In the genomic region with DNA sequence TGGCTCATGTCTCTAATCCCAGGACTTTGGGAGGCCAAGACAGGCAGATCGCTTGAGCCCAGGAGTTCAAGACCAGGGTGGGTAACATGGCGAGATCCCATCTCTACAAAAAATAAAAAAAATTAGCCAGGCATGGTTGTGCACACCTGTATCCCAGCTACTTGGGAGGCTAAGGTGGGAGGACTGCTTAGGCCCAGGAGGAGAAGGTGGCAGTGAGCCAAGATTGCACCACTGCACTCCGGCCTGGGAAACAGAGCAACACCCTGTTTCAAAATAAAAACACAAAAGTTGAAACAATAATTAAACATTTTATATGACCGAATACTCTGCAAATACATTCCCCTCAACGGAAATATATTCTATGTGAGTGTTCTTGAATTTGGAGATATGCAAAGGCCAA, we compare ENCODE assay signal across 29 cellular contexts.
"Had no signal": no experiment of that assay in that cellular context is flagged by ENCODE, and none has a peak within 500 bp of the region (broad histone marks: within the 10 kb centered on the region; RNA-seq: fewer than 3 reads in every experiment).

No MANE protein-coding gene starts in this region.

- FAIRE-seq: islet of Langerhans, kidney, pancreas, small intestine, urothelium cell line had no signal

- H3K9me3 ChIP-seq: left ventricle myocardium inferior, pancreas, prostate gland, sigmoid colon, spleen, testis, thyroid gland, transverse colon, upper lobe of right lung had no signal

- H3K9me3 Mint-ChIP-seq: immature natural killer cell; naive thymus-derived CD8-positive, alpha-beta T cell; nephron; stimulated activated effector memory CD8-positive, alpha-beta T cell treated with anti-CD3 and anti-CD28 coated beads, Interleukin-12 subunit alpha, Interleukin-12 subunit beta, amount 100 ng/mL, for 72 hours; stimulated activated naive CD8-positive, alpha-beta T cell treated with anti-CD3 and anti-CD28 coated beads, Interleukin-15, amount 100 ng/mL, for 72 hours had no signal

- H3K4me3 ChIP-seq: left ventricle myocardium inferior, lung, pancreas, prostate gland, sigmoid colon, spleen, testis, thyroid gland, transverse colon, upper lobe of right lung had no signal

- DNase-seq: hypothalamus; immature natural killer cell; kidney; left ventricle myocardium inferior; midbrain; naive thymus-derived CD8-positive, alpha-beta T cell; nucleus accumbens; pancreas; retina; right cardiac atrium; sigmoid colon; small intestine; spleen; stimulated activated CD4-positive, alpha-beta T cell treated with anti-CD3 and anti-CD28 coated beads, Interleukin-4, amount 100 ng/mL, for 24 hours; stimulated activated naive CD4-positive, alpha-beta T cell; stimulated activated naive CD8-positive, alpha-beta T cell treated with anti-CD3 and anti-CD28 coated beads, Interleukin-15, amount 100 ng/mL, for 72 hours; substantia nigra; testis; thyroid gland; transverse colon; upper lobe of right lung had no signal

- H3K27ac ChIP-seq: left ventricle myocardium inferior, pancreas, prostate gland, sigmoid colon, spleen, testis, thyroid gland, transverse colon, upper lobe of right lung had no signal

- ATAC-seq: left colon; naive thymus-derived CD8-positive, alpha-beta T cell; pancreas; right cardiac atrium; stimulated activated effector memory CD8-positive, alpha-beta T cell treated with anti-CD3 and anti-CD28 coated beads, Interleukin-12 subunit alpha, Interleukin-12 subunit beta, amount 100 ng/mL, for 72 hours; stimulated activated naive CD8-positive, alpha-beta T cell treated with anti-CD3 and anti-CD28 coated beads, Interleukin-15, amount 100 ng/mL, for 72 hours; upper lobe of right lung had no signal

- H3K36me3 ChIP-seq: left ventricle myocardium inferior, pancreas, prostate gland, sigmoid colon, spleen, thyroid gland, transverse colon, upper lobe of right lung had no signal

- H3K4me1 ChIP-seq: prostate gland had no signal

- H3K27ac Mint-ChIP-seq: immature natural killer cell; nephron; stimulated activated effector memory CD8-positive, alpha-beta T cell treated with anti-CD3 and anti-CD28 coated beads, Interleukin-12 subunit alpha, Interleukin-12 subunit beta, amount 100 ng/mL, for 72 hours had no signal

- H3K27me3 Mint-ChIP-seq: naive thymus-derived CD8-positive, alpha-beta T cell; stimulated activated naive CD8-positive, alpha-beta T cell treated with anti-CD3 and anti-CD28 coated beads, Interleukin-15, amount 100 ng/mL, for 72 hours had no signal

- H3K4me3 Mint-ChIP-seq: immature natural killer cell; naive thymus-derived CD8-positive, alpha-beta T cell; nephron; neural crest cell; stimulated activated effector memory CD8-positive, alpha-beta T cell treated with anti-CD3 and anti-CD28 coated beads, Interleukin-12 subunit alpha, Interleukin-12 subunit beta, amount 100 ng/mL, for 72 hours; stimulated activated naive CD8-positive, alpha-beta T cell treated with anti-CD3 and anti-CD28 coated beads, Interleukin-15, amount 100 ng/mL, for 72 hours had no signal

- H3K27me3 ChIP-seq: pancreas, sigmoid colon, spleen, testis, thyroid gland, transverse colon, upper lobe of right lung had no signal

- H3K36me3 Mint-ChIP-seq: immature natural killer cell; stimulated activated effector memory CD8-positive, alpha-beta T cell treated with anti-CD3 and anti-CD28 coated beads, Interleukin-12 subunit alpha, Interleukin-12 subunit beta, amount 100 ng/mL, for 72 hours had no signal
